8 cellular contexts compared by ENCODE assay signal in genomic region chr14:65412881-65413738, GRCh38. TPM values are rescaled to one million over a fixed set of nuclear protein-coding genes. Genes with fewer than 3 reads are reported as not detected.
DNase-seq lines count a peak whose midpoint lies in the region; ATAC-seq and TF ChIP-seq lines count a peak whose summit lies in the region.

No MANE protein-coding gene starts in this region.

- peak; percentile 5 for TF ChIP-seq CTCF in GM13976 (IDR thresholded peaks at IDR 0.05; ENCODE audit: borderline replicate concordance, control extremely low read depth, extremely low read depth, insufficient read depth, missing control alignments)

- peak; percentile 28 for ATAC-seq in HG02884 (IDR thresholded peaks at IDR 0.05; ENCODE audit: unreplicated experiment)

- H3K4me1 Mint-ChIP-seq in activated CD4-positive, alpha-beta T cell treated with anti-CD3 and anti-CD28 coated beads, Interleukin-2, amount 10 ng/mL, durations not matched to agents 7 days and 5 days, result peaks cover 44% of the 10 kb centered on the region
- peaks cover 53% of the 10 kb centered on the region for H3K4me1 Mint-ChIP-seq in stimulated activated naive CD8-positive, alpha-beta T cell treated with anti-CD3 and anti-CD28 coated beads, Interleukin-15, Interleukin-2, amounts not matched to agents 100 ng/mL and 50 ng/mL, for 24 hours (ENCODE audit: low read depth)

- H3K27me3 Mint-ChIP-seq in activated CD4-positive, alpha-beta T cell treated with anti-CD3 and anti-CD28 coated beads, Interleukin-2, amount 10 ng/mL, durations not matched to agents 7 days and 5 days, result no peaks in the 10 kb centered on the region
- H3K27me3 Mint-ChIP-seq in stimulated activated naive CD8-positive, alpha-beta T cell treated with anti-CD3 and anti-CD28 coated beads, Interleukin-15, Interleukin-2, amounts not matched to agents 100 ng/mL and 50 ng/mL, for 24 hours, result no peaks in the 10 kb centered on the region

- H3K4me1 ChIP-seq in effector memory CD4-positive, alpha-beta T cell (ENCODE audit: control insufficient read depth, insufficient read depth, low read length, poor library complexity, severe bottlenecking), result peaks cover 14% of the 10 kb centered on the region

- DNase-seq in A172 (ENCODE audit: low spot score) (peak; percentile 20), GM13976 (ENCODE audit: low spot score) (peak; percentile 71), NCI-H2196 treated with DMSO at 0.1 percent for 48 hours (lab: John Stamatoyannopoulos, UW; ENCODE audit: unreplicated experiment) (peak; percentile 80), mesenteric fat pad (ENCODE audit: low spot score) (peak; percentile 92)
- peak; percentile 70 for DNase-seq in activated CD4-positive, alpha-beta T cell treated with anti-CD3 and anti-CD28 coated beads, Interleukin-2, amount 10 ng/mL, durations not matched to agents 7 days and 5 days
- peak; percentile 5 to 61 (median 35) for DNase-seq in effector memory CD4-positive, alpha-beta T cell

- CTCF ChIA-PET in activated CD4-positive, alpha-beta T cell treated with anti-CD3 and anti-CD28 coated beads, Interleukin-2, amount 10 ng/mL, durations not matched to agents 7 days and 5 days (lab: Charles Lee), result interaction anchor here (0.5 to 2.0 kb wide), 12 partner anchors 10 to 749 kb away, joined by 3 to 10 read pairs (median 4); no protein-coding TSS in a partner anchor

- no peaks in the 10 kb centered on the region for H3K36me3 ChIP-seq in effector memory CD4-positive, alpha-beta T cell (ENCODE audit: control insufficient read depth, insufficient read depth, low read length)

- H3K36me3 Mint-ChIP-seq in activated CD4-positive, alpha-beta T cell treated with anti-CD3 and anti-CD28 coated beads, Interleukin-2, amount 10 ng/mL, durations not matched to agents 7 days and 5 days (ENCODE audit: low read depth), result peaks cover 6% of the 10 kb centered on the region
- peaks cover 8% of the 10 kb centered on the region for H3K36me3 Mint-ChIP-seq in stimulated activated naive CD8-positive, alpha-beta T cell treated with anti-CD3 and anti-CD28 coated beads, Interleukin-15, Interleukin-2, amounts not matched to agents 100 ng/mL and 50 ng/mL, for 24 hours (ENCODE audit: low read depth)

- H3K9me3 Mint-ChIP-seq in activated CD4-positive, alpha-beta T cell treated with anti-CD3 and anti-CD28 coated beads, Interleukin-2, amount 10 ng/mL, durations not matched to agents 7 days and 5 days, result no peaks in the 10 kb centered on the region
- H3K9me3 Mint-ChIP-seq in stimulated activated naive CD8-positive, alpha-beta T cell treated with anti-CD3 and anti-CD28 coated beads, Interleukin-15, Interleukin-2, amounts not matched to agents 100 ng/mL and 50 ng/mL, for 24 hours, result no peaks in the 10 kb centered on the region

- H3K27ac Mint-ChIP-seq in activated CD4-positive, alpha-beta T cell treated with anti-CD3 and anti-CD28 coated beads, Interleukin-2, amount 10 ng/mL, durations not matched to agents 7 days and 5 days, result peak overlapping the region; percentile 96
- peak overlapping the region; percentile 90 for H3K27ac Mint-ChIP-seq in stimulated activated naive CD8-positive, alpha-beta T cell treated with anti-CD3 and anti-CD28 coated beads, Interleukin-15, Interleukin-2, amounts not matched to agents 100 ng/mL and 50 ng/mL, for 24 hours

- POLR2A ChIA-PET in activated CD4-positive, alpha-beta T cell treated with anti-CD3 and anti-CD28 coated beads, Interleukin-2, amount 10 ng/mL, durations not matched to agents 7 days and 5 days (lab: Charles Lee), result interaction anchor here (0.8 to 2.1 kb wide), 3 partner anchors 126 to 207 kb away, joined by 3 to 14 read pairs (median 3); no protein-coding TSS in a partner anchor

- peak overlapping the region; percentile 92 for H3K4me3 Mint-ChIP-seq in activated CD4-positive, alpha-beta T cell treated with anti-CD3 and anti-CD28 coated beads, Interleukin-2, amount 10 ng/mL, durations not matched to agents 7 days and 5 days
- H3K4me3 Mint-ChIP-seq in stimulated activated naive CD8-positive, alpha-beta T cell treated with anti-CD3 and anti-CD28 coated beads, Interleukin-15, Interleukin-2, amounts not matched to agents 100 ng/mL and 50 ng/mL, for 24 hours, result peak overlapping the region; percentile 99

- H3K27ac ChIP-seq in effector memory CD4-positive, alpha-beta T cell (ENCODE audit: insufficient read depth, low read length, poor library complexity, severe bottlenecking), result peak overlapping the region; percentile 68

- H3K4me3 ChIP-seq in effector memory CD4-positive, alpha-beta T cell (ENCODE audit: insufficient read depth, low read depth, low read length, poor library complexity, severe bottlenecking), result peak overlapping the region; percentile 99

- H3K27me3 ChIP-seq in effector memory CD4-positive, alpha-beta T cell (replicated peaks; ENCODE audit: control insufficient read depth, insufficient read depth, low read length, poor library complexity, severe bottlenecking), result no peaks in the 10 kb centered on the region

- no peaks in the 10 kb centered on the region for H3K9me3 ChIP-seq in effector memory CD4-positive, alpha-beta T cell (ENCODE audit: control insufficient read depth, low read length)

- in situ Hi-C loops in GM13976 (cut with MboI; ENCODE audit: low sequenced_read_pairs, unreplicated experiment), result loop anchor here (10.0 to 25.0 kb wide), 3 partner anchors 188 to 649 kb away; no protein-coding TSS in a partner anchor

RNA-seq across cellular contexts. Expression of gene FUT8, which starts 0.6 kb away (rescaled TPM):
- total RNA-seq in A172 (2014; rRNA removed; shearing (Covaris generic)), result 26.7 and 27.6 TPM in 2 replicates
- total RNA-seq in activated CD4-positive, alpha-beta T cell treated with anti-CD3 and anti-CD28 coated beads, Interleukin-2, amount 10 ng/mL, durations not matched to agents 7 days and 5 days, result 10 to 100 TPM; 70.9 to 79.2 TPM
- total RNA-seq in mesenteric fat pad, result 24.3 TPM

Comparison
In these comparisons a context has a peak if more than half of its experiments do, and no peak if none do; other contexts are left out.
1. Peak in every context shown above with its lines: DNase-seq, ATAC-seq, H3K4me3 ChIP-seq and H3K27ac ChIP-seq.
2. DNase-seq: peak in every context shown above with its lines; median percentile 92 in mesenteric fat pad; 80 in NCI-H2196 treated with DMSO at 0.1 percent for 48 hours; 71 in GM13976; 70 in activated CD4-positive, alpha-beta T cell treated with anti-CD3 and anti-CD28 coated beads, Interleukin-2, amount 10 ng/mL, durations not matched to agents 7 days and 5 days; 35 in effector memory CD4-positive, alpha-beta T cell; 20 in A172.